2 cellular contexts compared by ENCODE assay signal in genomic region chr3:197234947-197235914, GRCh38.
TF ChIP-seq lines count a peak whose summit lies in the region.

No MANE protein-coding gene starts in this region.

TF ChIP-seq in liver, 16 proteins besides CTCF, POLR2A, EP300 and RAD21 (continued from another document):
- TF ChIP-seq REST (IDR thresholded peaks at IDR 0.05) (peak; percentile 96), YY1 (IDR thresholded peaks at IDR 0.05) (peak; percentile 92), HNF4A (conservative IDR thresholded peaks at IDR 0.05) (peak; percentile 20 to 31)
TF ChIP-seq in liver: peak in this region for 3.

TF ChIP-seq in HepG2, 621 proteins besides CTCF, POLR2A, EP300 and RAD21 (continued from another document):
- TF ChIP-seq RERE (CRISPR knock-in tag; IDR thresholded peaks at IDR 0.05; ENCODE audit: low read depth) (no peak), MAF1 (CRISPR knock-in tag; IDR thresholded peaks at IDR 0.05; ENCODE audit: borderline replicate concordance) (no peak), CBX1 (IDR thresholded peaks at IDR 0.05; ENCODE audit: low read depth) (no peak), SP4 (CRISPR knock-in tag; IDR thresholded peaks at IDR 0.05) (no peak), TSC22D2 (CRISPR knock-in tag; IDR thresholded peaks at IDR 0.05; ENCODE audit: borderline replicate concordance) (no peak), ZNF235 (CRISPR knock-in tag; IDR thresholded peaks at IDR 0.05; ENCODE audit: borderline replicate concordance) (no peak), KLF16 (CRISPR knock-in tag; IDR thresholded peaks at IDR 0.05) (no peak), ZNF674 (CRISPR knock-in tag; IDR thresholded peaks at IDR 0.05; ENCODE audit: low read depth) (no peak), BCLAF1 (IDR thresholded peaks at IDR 0.05) (no peak), WIZ (CRISPR knock-in tag; IDR thresholded peaks at IDR 0.05) (no peak), JUNB (CRISPR knock-in tag; IDR thresholded peaks at IDR 0.05; ENCODE audit: borderline replicate concordance) (no peak), KAT7 (CRISPR knock-in tag; IDR thresholded peaks at IDR 0.05; ENCODE audit: borderline replicate concordance) (no peak)
